Comparison of ENCODE assay signal across 23 cellular contexts in genomic region chr19:35278578-35279284, GRCh38. TPM values are rescaled to one million over a fixed set of nuclear protein-coding genes. Genes with fewer than 3 reads are reported as not detected.
DNase-seq lines count a peak whose midpoint lies in the region; ATAC-seq and TF ChIP-seq lines count a peak whose summit lies in the region.
"Had no signal": no experiment of that assay in that cellular context is flagged by ENCODE, and none has a peak within 500 bp of the region (broad histone marks: within the 10 kb centered on the region; RNA-seq: fewer than 3 reads in every experiment).

No MANE protein-coding gene starts in this region.

- H3K4me1 ChIP-seq in PC-9 (replicated peaks; ENCODE audit: insufficient read depth) (no peaks in the 10 kb centered on the region), endodermal cell (ENCODE audit: control insufficient read depth, insufficient read depth, low read length) (no peaks in the 10 kb centered on the region), neuronal stem cell (ENCODE audit: control insufficient read depth in 2 of 2, insufficient read depth in 1 of 2, low read depth in 1 of 2, low read length in 2 of 2) (peaks cover 0 to 3% of the 10 kb centered on the region in 2 donors)
- H3K4me1 ChIP-seq: A549, SJSA1 had no signal

- intact Hi-C loops in PC-9 (cut with micrococcal nuclease; ENCODE audit: unreplicated experiment): no loop called here

- no peak overlapping the region for H3K4me2 ChIP-seq in PC-9
- H3K4me2 ChIP-seq in neuronal stem cell (ENCODE audit: insufficient read depth, low read length, poor library complexity, severe bottlenecking): no peak overlapping the region
- H3K4me2 ChIP-seq: A549 had no signal

- H3K18ac ChIP-seq in neuronal stem cell (ENCODE audit: low read length): no peak overlapping the region

- H3K36me3 ChIP-seq in PC-9 (ENCODE audit: low read depth) (peaks cover 4% of the 10 kb centered on the region; the same call in 1 of the 2 replicates), endodermal cell (ENCODE audit: control insufficient read depth, insufficient read depth, low read length) (peaks cover 29% of the 10 kb centered on the region), neuronal stem cell (replicated peaks in 1 of 2; ENCODE audit: control insufficient read depth in 2 of 2, insufficient read depth in 2 of 2, low read length in 2 of 2) (peaks cover 21 to 54% of the 10 kb centered on the region in 2 donors)

- H2BK12ac ChIP-seq in neuronal stem cell (ENCODE audit: low read length): no peak overlapping the region

- peaks cover 7% of the 10 kb centered on the region; the same call in 1 of the 2 replicates for H3F3A ChIP-seq in PC-9 (ENCODE audit: insufficient read depth, low read depth)

- H3K9me3 ChIP-seq in PC-9 (ENCODE audit: insufficient read depth, low read depth) (no peaks in the 10 kb centered on the region), endodermal cell (ENCODE audit: control insufficient read depth, low read length) (no peaks in the 10 kb centered on the region), neuronal stem cell (replicated peaks in 1 of 2; ENCODE audit: control insufficient read depth in 2 of 2, insufficient read depth in 1 of 2, low read depth in 1 of 2, low read length in 2 of 2) (peaks cover 0 to 3% of the 10 kb centered on the region in 2 donors)
- H3K9me3 ChIP-seq: A549; BLaER1 treated with 17β-estradiol and CSF1 and Interleukin-3, amounts not matched to agents 10 nM and 100 nM; SJSA1 had no signal

- no peaks in the 10 kb centered on the region; the same call in 1 of the 2 replicates for H4K20me1 ChIP-seq in PC-9 (ENCODE audit: insufficient read depth)

- no peak overlapping the region for H2BK5ac ChIP-seq in neuronal stem cell (ENCODE audit: low read length)

- POLR2A ChIA-PET in PC-9 (lab: Charles Lee; ENCODE audit: unreplicated experiment): no interaction called here

- H3K23ac ChIP-seq in neuronal stem cell (ENCODE audit: low read depth, low read length, poor library complexity): peak overlapping the region; percentile 31

- no peaks in the 10 kb centered on the region for H3K79me1 ChIP-seq in neuronal stem cell (ENCODE audit: low read depth, low read length)

- H3K4ac ChIP-seq in neuronal stem cell (ENCODE audit: low read length): no peak overlapping the region

- no peak for ATAC-seq in GM21825 (IDR thresholded peaks at IDR 0.05; ENCODE audit: unreplicated experiment)
- no peak for ATAC-seq in activated CD8-positive, alpha-beta memory T cell treated with anti-CD3 and anti-CD28 coated beads, Interleukin-2, amount 10 ng/mL, durations not matched to agents 7 days and 5 days
- ATAC-seq: A549 had no signal

- H3K27me3 ChIP-seq in PC-9 (ENCODE audit: insufficient read depth, low read depth) (no peaks in the 10 kb centered on the region), endodermal cell (ENCODE audit: control insufficient read depth, insufficient read depth, low read length, poor library complexity, severe bottlenecking) (no peaks in the 10 kb centered on the region), neuronal stem cell (ENCODE audit: control insufficient read depth in 3 of 3, insufficient read depth in 3 of 3, low read depth in 1 of 3, low read length in 3 of 3) (peaks cover 0 to 2% (median 0%) of the 10 kb centered on the region in 3 experiments)
- H3K27me3 ChIP-seq: SJSA1 had no signal

- H3K4me3 ChIP-seq in PC-9 (no peak overlapping the region), endodermal cell (ENCODE audit: low read length) (no peak overlapping the region), neuronal stem cell (ENCODE audit: low read length in 2 of 2) (no peak overlapping the region)
- H3K4me3 ChIP-seq: A549; BLaER1 treated with 17β-estradiol and CSF1 and Interleukin-3, amounts not matched to agents 10 nM and 100 nM; SJSA1 had no signal

- CTCF ChIA-PET in PC-9 (lab: Charles Lee): no interaction called here
- CTCF ChIA-PET in activated CD8-positive, alpha-beta memory T cell treated with anti-CD3 and anti-CD28 coated beads, Interleukin-2, amount 10 ng/mL, durations not matched to agents 7 days and 5 days (lab: Charles Lee): no interaction called here

- H3K14ac ChIP-seq in neuronal stem cell (ENCODE audit: low read length): no peak overlapping the region

- H3K9me2 ChIP-seq in PC-9 (ENCODE audit: insufficient read depth): no peaks in the 10 kb centered on the region

- no peaks in the 10 kb centered on the region for H3K4me1 Mint-ChIP-seq in endodermal cell
- H3K4me1 Mint-ChIP-seq in activated CD8-positive, alpha-beta memory T cell treated with anti-CD3 and anti-CD28 coated beads, Interleukin-2, amount 10 ng/mL, durations not matched to agents 7 days and 5 days: no peaks in the 10 kb centered on the region

- no peak overlapping the region for H3K9ac ChIP-seq in endodermal cell (ENCODE audit: extremely low read depth, low read length, poor library complexity, severe bottlenecking)
- H3K9ac ChIP-seq in neuronal stem cell (ENCODE audit: low read depth, low read length, poor library complexity): no peak overlapping the region

- no peak overlapping the region for H3K27ac ChIP-seq in PC-9
- peak overlapping the region; percentile 17 for H3K27ac ChIP-seq in endodermal cell (ENCODE audit: low read depth, low read length)
- no peak overlapping the region for H3K27ac ChIP-seq in neuronal stem cell (replicated peaks; ENCODE audit: low read length)
- H3K27ac ChIP-seq: A549; BLaER1 treated with 17β-estradiol and CSF1 and Interleukin-3, amounts not matched to agents 10 nM and 100 nM; SJSA1 had no signal

- in situ Hi-C loops in ACHN (cut with HindIII; ENCODE audit: low pct_ligation_motif_present, low pct_unique_long_range_greater_than_20kb, low sequenced_read_pairs): no loop called here

- H3K9me3 Mint-ChIP-seq in endodermal cell: no peaks in the 10 kb centered on the region
- no peaks in the 10 kb centered on the region for H3K9me3 Mint-ChIP-seq in activated CD8-positive, alpha-beta memory T cell treated with anti-CD3 and anti-CD28 coated beads, Interleukin-2, amount 10 ng/mL, durations not matched to agents 7 days and 5 days (ENCODE audit: low read depth)
- H3K9me3 Mint-ChIP-seq: CD8-positive, alpha-beta memory T cell; HFFc6 had no signal

- H4K8ac ChIP-seq in neuronal stem cell (ENCODE audit: low read depth, low read length): no peak overlapping the region

- BruUV-seq in PC-9 (replicated peaks; lab: Mats Ljungman, UMichigan): TSS peak; percentile 18

- TF ChIP-seq CTCF in PC-9 (conservative IDR thresholded peaks at IDR 0.05) (no peak), endodermal cell (conservative IDR thresholded peaks at IDR 0.05) (no peak)

- no peaks in the 10 kb centered on the region for H3K79me2 ChIP-seq in PC-9 (ENCODE audit: low read depth)

- no peak overlapping the region for H2BK15ac ChIP-seq in neuronal stem cell (ENCODE audit: low read length)

- H2AFZ ChIP-seq in PC-9 (no peak overlapping the region), neuronal stem cell (ENCODE audit: low read length) (no peak overlapping the region)

- H2AK5ac ChIP-seq in neuronal stem cell (ENCODE audit: low read depth, low read length): no peak overlapping the region

- H3K4me3 Mint-ChIP-seq in endodermal cell: no peak overlapping the region
- no peak overlapping the region for H3K4me3 Mint-ChIP-seq in activated CD8-positive, alpha-beta memory T cell treated with anti-CD3 and anti-CD28 coated beads, Interleukin-2, amount 10 ng/mL, durations not matched to agents 7 days and 5 days
- H3K4me3 Mint-ChIP-seq: CD8-positive, alpha-beta memory T cell; HFFc6 had no signal

- no peak overlapping the region for H4K91ac ChIP-seq in neuronal stem cell (ENCODE audit: low read depth, low read length, poor library complexity)

- no peak for DNase-seq in PC-9
- DNase-seq in endodermal cell: no peak
- no peak for DNase-seq in neuronal stem cell (ENCODE audit: low spot score)
- no peak for DNase-seq in activated CD8-positive, alpha-beta memory T cell treated with anti-CD3 and anti-CD28 coated beads, Interleukin-2, amount 10 ng/mL, durations not matched to agents 7 days and 5 days
- DNase-seq in ACHN: no peak
- DNase-seq: CD8-positive, alpha-beta memory T cell; DMS53; EL; HFFc6; NCI-H1417; NCI-H187; NCI-H2107; NCI-H2227 treated with DMSO at 0.1 percent for 48 hours; NCI-H510A treated with DMSO at 0.1 percent for 48 hours; NCI-H774 had no signal

- H2BK120ac ChIP-seq in neuronal stem cell (ENCODE audit: low read depth, low read length): no peak overlapping the region

- no peak overlapping the region for H3K27ac Mint-ChIP-seq in endodermal cell
- no peak overlapping the region for H3K27ac Mint-ChIP-seq in activated CD8-positive, alpha-beta memory T cell treated with anti-CD3 and anti-CD28 coated beads, Interleukin-2, amount 10 ng/mL, durations not matched to agents 7 days and 5 days
- H3K27ac Mint-ChIP-seq: HFFc6 had no signal

- WGBS in endodermal cell (ENCODE audit: insufficient coverage in 1 of 2, insufficient read length in 1 of 2), 2 experiments: 95 to 96% methylated on average over 32 to 45 of the region's 45 CpGs
- WGBS in neuronal stem cell (ENCODE audit: extremely low coverage in 2 of 2, insufficient read length in 2 of 2, insufficient replicate concordance in 1 of 2), 2 donors: no CpG with 5 or more reads among the region's 45 CpGs

- peaks cover 15% of the 10 kb centered on the region for H3K27me3 Mint-ChIP-seq in endodermal cell (ENCODE audit: insufficient read depth)
- H3K27me3 Mint-ChIP-seq in activated CD8-positive, alpha-beta memory T cell treated with anti-CD3 and anti-CD28 coated beads, Interleukin-2, amount 10 ng/mL, durations not matched to agents 7 days and 5 days: peaks cover 22% of the 10 kb centered on the region

- peaks cover 35% of the 10 kb centered on the region for H3K36me3 Mint-ChIP-seq in endodermal cell (ENCODE audit: low read depth)
- peaks cover 4% of the 10 kb centered on the region for H3K36me3 Mint-ChIP-seq in activated CD8-positive, alpha-beta memory T cell treated with anti-CD3 and anti-CD28 coated beads, Interleukin-2, amount 10 ng/mL, durations not matched to agents 7 days and 5 days

RNA-seq across cellular contexts. Expression of gene HAMP, which starts 3.6 kb away (rescaled TPM):
- total RNA-seq in PC-9 (2021) (0.52 TPM in 1 of 2 replicates, not detected in the other), endodermal cell (1 to 10 TPM in 1 of 2 donors, under 1 TPM in 1; 0.35 to 1.3 TPM)
- polyA plus RNA-seq in endodermal cell (2013, experiment 1 of 2): 0.25 TPM
- 0.25 TPM for polyA plus RNA-seq in endodermal cell (2013, experiment 2 of 2)
- polyA plus RNA-seq in neuronal stem cell (2013, experiment 1 of 2): not detected
- polyA plus RNA-seq in neuronal stem cell (2013, experiment 2 of 2): 0.01 TPM
- total RNA-seq in activated CD8-positive, alpha-beta memory T cell treated with anti-CD3 and anti-CD28 coated beads, Interleukin-2, amount 10 ng/mL, durations not matched to agents 7 days and 5 days: under 1 TPM; 0.55 to 0.77 TPM
- total RNA-seq: HFFc6, M059J, SJSA1 had no signal
- polyA plus RNA-seq: A549; CD8-positive, alpha-beta memory T cell had no signal

RNA-seq across cellular contexts. Expression of gene USF2, which starts 10.0 kb away (rescaled TPM):
- 92.1 and 98.2 TPM in 2 replicates for total RNA-seq in PC-9 (2021)
- total RNA-seq in endodermal cell: 100 to 1,000 TPM; 111 to 121 TPM
- polyA plus RNA-seq in endodermal cell (2013, experiment 1 of 2): 120 TPM
- polyA plus RNA-seq in endodermal cell (2013, experiment 2 of 2): 121 TPM
- 132 TPM for polyA plus RNA-seq in neuronal stem cell (2013, experiment 1 of 2)
- polyA plus RNA-seq in neuronal stem cell (2013, experiment 2 of 2): 132 TPM
- total RNA-seq in activated CD8-positive, alpha-beta memory T cell treated with anti-CD3 and anti-CD28 coated beads, Interleukin-2, amount 10 ng/mL, durations not matched to agents 7 days and 5 days: 100 to 1,000 TPM; 138 to 154 TPM

RNA-seq across cellular contexts. Expression of gene MAG, which starts 13.2 kb away (rescaled TPM):
- total RNA-seq in PC-9 (2021) (13.4 and 15.3 TPM in 2 replicates), endodermal cell (not detected)
- polyA plus RNA-seq in endodermal cell (2013, experiment 1 of 2): not detected
- polyA plus RNA-seq in endodermal cell (2013, experiment 2 of 2): not detected
- not detected for polyA plus RNA-seq in neuronal stem cell (2013, experiment 1 of 2)
- not detected for polyA plus RNA-seq in neuronal stem cell (2013, experiment 2 of 2)
- total RNA-seq in activated CD8-positive, alpha-beta memory T cell treated with anti-CD3 and anti-CD28 coated beads, Interleukin-2, amount 10 ng/mL, durations not matched to agents 7 days and 5 days: under 1 TPM in 1 of 2 experiments, not detected in 1; 0.26 TPM
- total RNA-seq: CD8-positive, alpha-beta memory T cell; H4; HFFc6; HT-29; M059J had no signal
- polyA plus RNA-seq: A549 had no signal

RNA-seq across cellular contexts. Expression of gene LSR, which starts 29.9 kb away (rescaled TPM):
- total RNA-seq in PC-9 (2021): 131 and 145 TPM in 2 replicates
- total RNA-seq in endodermal cell: 100 to 1,000 TPM; 112 to 170 TPM
- 51.6 TPM for polyA plus RNA-seq in endodermal cell (2013, experiment 1 of 2)
- 36.3 TPM for polyA plus RNA-seq in endodermal cell (2013, experiment 2 of 2)
- polyA plus RNA-seq in neuronal stem cell (2013, experiment 1 of 2): 36.5 TPM
- polyA plus RNA-seq in neuronal stem cell (2013, experiment 2 of 2): 37.1 TPM
- 10 to 100 TPM in 1 of 2 experiments, 1 to 10 TPM in 1; 7.2 to 10.0 TPM for total RNA-seq in activated CD8-positive, alpha-beta memory T cell treated with anti-CD3 and anti-CD28 coated beads, Interleukin-2, amount 10 ng/mL, durations not matched to agents 7 days and 5 days

RNA-seq across cellular contexts. Expression of gene FAM187B, which starts 50.2 kb away (rescaled TPM):
- not detected in 2 replicates for total RNA-seq in PC-9 (2021)
- not detected for total RNA-seq in endodermal cell
- not detected for polyA plus RNA-seq in endodermal cell (2013, experiment 1 of 2)
- polyA plus RNA-seq in endodermal cell (2013, experiment 2 of 2): not detected
- polyA plus RNA-seq in neuronal stem cell (2013, experiment 1 of 2): not detected
- not detected for polyA plus RNA-seq in neuronal stem cell (2013, experiment 2 of 2)
- not detected for total RNA-seq in activated CD8-positive, alpha-beta memory T cell treated with anti-CD3 and anti-CD28 coated beads, Interleukin-2, amount 10 ng/mL, durations not matched to agents 7 days and 5 days
- total RNA-seq: CD8-positive, alpha-beta memory T cell; H4; HFFc6; HT-29; M059J; OCI-LY7; SJSA1 had no signal
- polyA plus RNA-seq: A549; CD8-positive, alpha-beta memory T cell had no signal

Comparison
In these comparisons a context has a peak if more than half of its experiments do, and no peak if none do; other contexts are left out.
1. RNA of gene MAG, which starts 13.2 kb away (total RNA-seq): 13.4 to 15.3 TPM in PC-9; 0.26 TPM in activated CD8-positive, alpha-beta memory T cell treated with anti-CD3 and anti-CD28 coated beads, Interleukin-2, amount 10 ng/mL, durations not matched to agents 7 days and 5 days and not detected in endodermal cell; every median in the first group is over 10 times any median in the second.